ENCODE assay signal across 28 cellular contexts in the genomic region with DNA sequence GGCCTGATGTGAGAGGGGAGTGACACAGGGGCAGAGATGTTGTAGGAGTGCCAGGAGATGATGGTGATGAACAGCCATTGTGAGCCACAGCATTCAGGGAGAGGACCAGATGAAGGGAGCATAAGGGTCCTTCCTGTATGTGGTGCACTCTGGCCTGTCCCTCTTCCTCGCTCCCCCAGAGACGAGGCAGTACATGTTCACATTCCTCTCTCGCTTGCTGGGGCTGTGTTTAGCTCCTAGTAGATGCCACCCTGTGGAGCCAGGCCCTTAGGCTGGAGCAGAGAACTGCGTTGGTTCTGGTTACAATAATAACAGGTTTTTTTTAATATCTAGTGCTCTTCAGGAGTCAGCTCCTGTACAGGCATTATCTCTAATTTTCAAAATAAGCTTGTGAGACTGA.
"Had no signal": no experiment of that assay in that cellular context is flagged by ENCODE, and none has a peak within 500 bp of the region (broad histone marks: within the 10 kb centered on the region; RNA-seq: fewer than 3 reads in every experiment).

No MANE protein-coding gene starts in this region.

- H3K27ac ChIP-seq: ascending aorta, breast epithelium, cardiac muscle cell, colonic mucosa, foreskin keratinocyte, gastrocnemius medialis, heart left ventricle had no signal

- H3K4me1 ChIP-seq: ascending aorta, breast epithelium, colonic mucosa, foreskin keratinocyte, gastrocnemius medialis, heart left ventricle had no signal

- H3K9me3 ChIP-seq: ascending aorta, colonic mucosa, gastrocnemius medialis had no signal

- H3K36me3 ChIP-seq: ascending aorta, breast epithelium, cardiac muscle cell, colonic mucosa, gastrocnemius medialis, heart left ventricle had no signal

- ATAC-seq: activated CD4-positive, alpha-beta T cell treated with anti-CD3 and anti-CD28 coated beads for 36 hours; activated CD8-positive, alpha-beta memory T cell treated with anti-CD3 and anti-CD28 coated beads, Interleukin-2, amount 10 ng/mL, durations not matched to agents 7 days and 5 days; activated CD8-positive, alpha-beta T cell treated with anti-CD3 and anti-CD28 coated beads, Interleukin-2, amount 10 ng/mL, durations not matched to agents 7 days and 5 days; activated naive CD4-positive, alpha-beta T cell treated with anti-CD3 and anti-CD28 coated beads, Interleukin-2, amount 50 U/mL, for 72 hours; esophagus mucosa; foreskin keratinocyte; gastrocnemius medialis; heart left ventricle had no signal

- H3K27me3 ChIP-seq: ascending aorta, cardiac muscle cell, colonic mucosa, foreskin keratinocyte, gastrocnemius medialis had no signal

- H3K4me3 ChIP-seq: ascending aorta, breast epithelium, cardiac muscle cell, colonic mucosa, gastrocnemius medialis, heart left ventricle had no signal

- DNase-seq: activated CD4-positive, alpha-beta memory T cell treated with anti-CD3 and anti-CD28 coated beads for 36 hours; activated CD4-positive, alpha-beta T cell treated with anti-CD3 and anti-CD28 coated beads for 36 hours; activated CD4-positive, alpha-beta T cell treated with anti-CD3 and anti-CD28 coated beads, Interleukin-2, amount 10 ng/mL, durations not matched to agents 24 days and 14 days; activated CD4-positive, CD25-positive, alpha-beta regulatory T cell; activated CD4-positive, CD25-positive, alpha-beta regulatory T cell treated with anti-CD3 and anti-CD28 coated beads, Interleukin-2, amount 50 U/mL, for 72 hours; activated CD8-positive, alpha-beta memory T cell treated with anti-CD3 and anti-CD28 coated beads, Interleukin-2, amount 10 ng/mL, durations not matched to agents 7 days and 5 days; activated CD8-positive, alpha-beta memory T cell treated with anti-CD3 and anti-CD28 coated beads, Interleukin-2, amount 50 U/mL, for 4 hours; activated CD8-positive, alpha-beta T cell treated with anti-CD3 and anti-CD28 coated beads, Interleukin-2, amount 10 ng/mL, durations not matched to agents 7 days and 5 days; activated gamma-delta T cell; activated naive CD4-positive, alpha-beta T cell; activated naive CD4-positive, alpha-beta T cell treated with anti-CD3 and anti-CD28 coated beads, Interleukin-2, amount 10 ng/mL, durations not matched to agents 7 days and 5 days; activated naive CD8-positive, alpha-beta T cell treated with anti-CD3 and anti-CD28 coated beads, Interleukin-2, amount 10 ng/mL, durations not matched to agents 7 days and 5 days; activated T-cell treated with anti-CD3 and anti-CD28 coated beads, Interleukin-2, amount 50 U/mL, for 1 hour; activated T-cell treated with anti-CD3 and anti-CD28 coated beads, Interleukin-2, amount 50 U/mL, for 48 hours; central memory CD4-positive, alpha-beta T cell; cerebellar nuclear complex; colonic mucosa; effector CD8-positive, alpha-beta T cell; foreskin keratinocyte; gastrocnemius medialis; glutamatergic neuron; heart left ventricle; T-helper 2 cell had no signal
